ENCODE assay signal across 1 cellular context in the genomic region with DNA sequence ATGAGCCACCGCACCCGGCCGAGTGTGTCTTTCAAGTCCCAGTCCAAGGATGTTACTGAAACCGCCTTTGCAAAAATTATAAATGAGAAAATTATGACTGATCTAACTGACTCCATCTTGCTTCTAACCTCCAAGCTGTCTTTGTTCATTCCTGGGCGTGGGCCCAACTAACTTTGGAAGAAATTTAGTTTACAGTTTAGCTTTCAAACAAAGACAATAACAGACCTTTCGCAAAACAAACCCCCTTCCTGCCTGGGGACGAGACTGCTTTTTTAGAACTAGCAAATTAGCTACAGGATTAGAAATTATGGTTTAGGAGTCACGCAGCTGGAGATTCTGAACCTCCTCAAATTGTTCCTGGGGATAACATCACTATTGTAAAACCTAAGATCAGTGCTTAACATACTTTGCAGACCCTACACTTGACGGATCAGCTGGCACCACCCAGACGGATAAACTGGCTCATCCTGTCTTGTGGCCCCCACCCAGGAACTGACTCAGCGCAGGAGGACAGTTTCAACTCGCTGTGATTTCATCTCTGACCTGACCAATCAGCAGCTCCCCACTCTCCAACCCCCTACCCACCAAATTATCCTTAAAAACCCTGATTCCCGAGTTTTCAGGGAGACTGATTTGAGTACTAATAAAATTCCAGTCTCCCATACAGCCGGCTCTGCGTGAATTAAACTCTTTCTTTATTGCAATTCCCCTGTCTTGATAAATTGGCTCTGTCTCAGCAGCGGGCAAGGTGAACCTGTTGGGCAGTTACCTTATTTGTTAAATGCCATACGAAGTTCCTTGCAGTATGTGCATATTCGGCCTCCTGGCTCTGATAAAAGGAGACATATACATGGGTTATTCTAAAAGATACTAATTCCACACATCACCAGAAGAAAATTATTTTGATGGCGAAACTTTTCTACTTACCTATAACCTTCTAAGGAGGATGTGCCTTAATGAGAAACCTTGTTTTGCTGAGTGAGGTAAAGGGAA.
TF ChIP-seq lines count a peak whose summit lies in the region.

No MANE protein-coding gene starts in this region.

TF ChIP-seq in K562, 482 proteins besides CTCF, POLR2A, EP300 and RAD21:
- TF ChIP-seq ZNF175 (CRISPR knock-in tag; IDR thresholded peaks at IDR 0.05; ENCODE audit: low read depth) (no peak), NFXL1 (CRISPR knock-in tag; IDR thresholded peaks at IDR 0.05) (no peak), JUND (IDR thresholded peaks at IDR 0.05; ENCODE audit: borderline replicate concordance, low read depth, low read length) (peak; percentile 26; the same call in 1 of the 2 replicates), JUND (tag; IDR thresholded peaks at IDR 0.05; ENCODE audit: borderline replicate concordance, low read depth, low read length) (no peak), CBFA2T3 (IDR thresholded peaks at IDR 0.05) (0 out of 2 replicates have a peak, but pooled peaks have one; percentile 2), ETS1 (conservative IDR thresholded peaks at IDR 0.05; ENCODE audit: control insufficient read depth, low read depth, low read length) (no peak), RCOR1 (IDR thresholded peaks at IDR 0.05; ENCODE audit: borderline replicate concordance in 1 of 2, low read depth in 2 of 2, low read length in 2 of 2) (0 out of 4 replicates have a peak, but pooled peaks of 1 of the 2 experiments have one; percentile 23), EWSR1 (IDR thresholded peaks at IDR 0.05; ENCODE audit: borderline replicate concordance, low read depth, partially characterized antibody) (no peak), NFE2 (IDR thresholded peaks at IDR 0.05; ENCODE audit: low read depth) (peak; percentile 6; the same call in 1 of the 2 replicates), KLF6 (CRISPR knock-in tag; IDR thresholded peaks at IDR 0.05; ENCODE audit: borderline replicate concordance) (no peak)
